In genomic region chr20:57263767-57264150, GRCh38 we compare ENCODE assay signal across 15 cellular contexts. TPM values are rescaled to one million over a fixed set of nuclear protein-coding genes. Genes with fewer than 3 reads are reported as not detected.
DNase-seq lines count a peak whose midpoint lies in the region; ATAC-seq, FAIRE-seq and TF ChIP-seq lines count a peak whose summit lies in the region.
"Had no signal": no experiment of that assay in that cellular context is flagged by ENCODE, and none has a peak within 500 bp of the region (broad histone marks: within the 10 kb centered on the region; RNA-seq: fewer than 3 reads in every experiment).

No MANE protein-coding gene starts in this region.

- no peaks in the 10 kb centered on the region for H4K20me1 ChIP-seq in astrocyte (ENCODE audit: insufficient read depth, low read length)

- H3K4me3 ChIP-seq in astrocyte (ENCODE audit: insufficient read depth, low read depth, low read length) (no peak overlapping the region), gastrocnemius medialis (no peak overlapping the region)
- H3K4me3 ChIP-seq: uterus had no signal

- H3K27ac Mint-ChIP-seq in astrocyte (ENCODE audit: unreplicated experiment) (no peak overlapping the region), mesothelial cell of epicardium (peak overlapping the region; percentile 91)
- H3K27ac Mint-ChIP-seq: T-helper 17 cell had no signal

- no peaks in the 10 kb centered on the region for H3K36me3 Mint-ChIP-seq in astrocyte (ENCODE audit: low read depth, unreplicated experiment)
- no peaks in the 10 kb centered on the region for H3K36me3 Mint-ChIP-seq in mesothelial cell of epicardium

- peaks cover 2% of the 10 kb centered on the region for H3K9me3 Mint-ChIP-seq in astrocyte (ENCODE audit: unreplicated experiment)
- H3K9me3 Mint-ChIP-seq in mesothelial cell of epicardium = no peaks in the 10 kb centered on the region

- H3K4me3 Mint-ChIP-seq in astrocyte (ENCODE audit: unreplicated experiment) (peak overlapping the region; percentile 74), mesothelial cell of epicardium (peak overlapping the region; percentile 78)
- H3K4me3 Mint-ChIP-seq: T-helper 17 cell had no signal

- no peaks in the 10 kb centered on the region for H3K4me1 ChIP-seq in astrocyte (ENCODE audit: insufficient read depth, low read length)
- no peaks in the 10 kb centered on the region for H3K4me1 ChIP-seq in gastrocnemius medialis

- no peak overlapping the region for H3K9ac ChIP-seq in astrocyte (ENCODE audit: low read length)

- H3K9me3 ChIP-seq in astrocyte (ENCODE audit: insufficient read depth, low read depth, low read length) = no peaks in the 10 kb centered on the region
- H3K9me3 ChIP-seq in gastrocnemius medialis = no peaks in the 10 kb centered on the region
- H3K9me3 ChIP-seq: uterus had no signal

- no peak for TF ChIP-seq POLR2A in gastrocnemius medialis (IDR thresholded peaks at IDR 0.05)

- H2AFZ ChIP-seq in astrocyte (ENCODE audit: low read depth, low read length) = no peak overlapping the region

- H3K27me3 Mint-ChIP-seq in astrocyte (ENCODE audit: low read depth, unreplicated experiment) = peaks cover 46% of the 10 kb centered on the region
- peaks cover 34% of the 10 kb centered on the region for H3K27me3 Mint-ChIP-seq in mesothelial cell of epicardium (ENCODE audit: low read depth)

- TF ChIP-seq CTCF in astrocyte (IDR thresholded peaks at IDR 0.05; ENCODE audit: insufficient read depth, low read depth, low read length) (no peak), mesothelial cell of epicardium (IDR thresholded peaks at IDR 0.05; ENCODE audit: unreplicated experiment) (no peak), gastrocnemius medialis (IDR thresholded peaks at IDR 0.05 in 4 of 5, conservative IDR thresholded peaks at IDR 0.05 in 1 of 5) (no peak)

- H3K27me3 ChIP-seq in astrocyte (ENCODE audit: insufficient read depth, low read length) (peaks cover 83% of the 10 kb centered on the region), gastrocnemius medialis (peaks cover 71 to 76% (median 76%) of the 10 kb centered on the region in 3 donors)

- ATAC-seq in HG02970 (IDR thresholded peaks at IDR 0.05; ENCODE audit: low FRiP score, unreplicated experiment) = no peak
- ATAC-seq in GM21737 (IDR thresholded peaks at IDR 0.05; ENCODE audit: unreplicated experiment) = no peak
- no peak for ATAC-seq in gastrocnemius medialis
- ATAC-seq: left colon, T-helper 17 cell had no signal

- in situ Hi-C loops in gastrocnemius medialis (cut with MboI; ENCODE audit: low sequenced_read_pairs in 4 of 4) = no loop called here

- intact Hi-C loops in gastrocnemius medialis (cut with DNase I; ENCODE audit: low total_unique reads) = no loop called here

- H3K27ac ChIP-seq in astrocyte (ENCODE audit: low read depth, low read length) = no peak overlapping the region
- H3K27ac ChIP-seq in gastrocnemius medialis = no peak overlapping the region
- H3K27ac ChIP-seq: uterus had no signal

- H3K79me2 ChIP-seq in astrocyte (ENCODE audit: insufficient read depth, low read length) = no peaks in the 10 kb centered on the region

- H3K36me3 ChIP-seq in astrocyte (ENCODE audit: insufficient read depth, low read length) (no peaks in the 10 kb centered on the region), gastrocnemius medialis (no peaks in the 10 kb centered on the region)
- H3K36me3 ChIP-seq: uterus had no signal

- peak; percentile 60 for DNase-seq in 8988T
- no peak for DNase-seq in HTR-8/SVneo (ENCODE audit: insufficient read length, low spot score)
- no peak for DNase-seq in astrocyte (ENCODE audit: low read depth)
- DNase-seq in mesothelial cell of epicardium (ENCODE audit: low spot score in 2 of 2, unreplicated experiment in 2 of 2) = no peak
- DNase-seq in gastrocnemius medialis = no peak
- no peak for DNase-seq in activated T-cell treated with anti-CD3 and anti-CD28 coated beads, Interleukin-2, amount 50 U/mL, for 1 hour
- DNase-seq: activated T-cell treated with anti-CD3 and anti-CD28 coated beads for 4 hours, Calu3, left colon, NCI-H524, T-helper 17 cell, uterus had no signal

- FAIRE-seq in HTR-8/SVneo (lab: Jason Lieb, UNC) (peak; percentile 75), astrocyte (lab: Jason Lieb, UNC) (no peak)

- H3K4me2 ChIP-seq in astrocyte (ENCODE audit: low read length) = no peak overlapping the region

- H3K4me1 Mint-ChIP-seq in astrocyte (ENCODE audit: low read depth, unreplicated experiment) (peaks cover 16% of the 10 kb centered on the region), mesothelial cell of epicardium (peaks cover 67% of the 10 kb centered on the region)

RNA-seq across cellular contexts. Expression of gene BMP7, which starts 2.7 kb away (rescaled TPM):
- 12.3 and 15.3 TPM in 2 replicates for total RNA-seq in astrocyte
- 22.2 to 23.8 TPM (median 23.0 TPM) in 3 replicates for total RNA-seq in mesothelial cell of epicardium
- total RNA-seq in gastrocnemius medialis = under 1 TPM in 1 of 4 donors, not detected in 3; 0.52 TPM
- total RNA-seq: Calu3, glomerular endothelial cell, T-helper 17 cell had no signal
